ENCODE assay signal across 25 cellular contexts in genomic region chr19:48247212-48247611, GRCh38. TPM values are rescaled to one million over a fixed set of nuclear protein-coding genes. Genes with fewer than 3 reads are reported as not detected.
DNase-seq lines count a peak whose midpoint lies in the region; ATAC-seq and TF ChIP-seq lines count a peak whose summit lies in the region.
"Had no signal": no experiment of that assay in that cellular context is flagged by ENCODE, and none has a peak within 500 bp of the region (broad histone marks: within the 10 kb centered on the region; RNA-seq: fewer than 3 reads in every experiment).

No MANE protein-coding gene starts in this region.

- in situ Hi-C loops in mammary epithelial cell (cut with MboI; ENCODE audit: low sequenced_read_pairs in 2 of 2), result no loop called here

- no peaks in the 10 kb centered on the region for H3K79me2 ChIP-seq in mammary epithelial cell (ENCODE audit: insufficient read depth, low read length)

- intact Hi-C loops in CD8-positive, alpha-beta T cell (cut with DNase I, micrococcal nuclease), result loop anchor here in 1 of 2 experiments (2.0 kb wide), 1 partner anchor 44 kb away; no protein-coding TSS in a partner anchor
- intact Hi-C loops in mammary epithelial cell (cut with micrococcal nuclease), result no loop called here

- H3K27ac Mint-ChIP-seq in activated T-cell treated with anti-CD3 and anti-CD28 coated beads, Interleukin-2, amount 50 U/mL, for 72 hours, result peak overlapping the region; percentile 83
- H3K27ac Mint-ChIP-seq in CD8-positive, alpha-beta T cell, result peak overlapping the region; percentile 50
- H3K27ac Mint-ChIP-seq in activated T-helper 17 cell treated with anti-CD3 and anti-CD28 coated beads, Interleukin-2, amount 50 U/mL, for 72 hours, result peak overlapping the region; percentile 9
- H3K27ac Mint-ChIP-seq: mesothelial cell of epicardium, nephron progenitor cell, WTC11 had no signal

- dilution Hi-C loops in mammary epithelial cell (cut with HindIII; ENCODE audit: low sequenced_read_pairs), result no loop called here

- H3K9me3 Mint-ChIP-seq in activated T-cell treated with anti-CD3 and anti-CD28 coated beads, Interleukin-2, amount 50 U/mL, for 72 hours, result no peaks in the 10 kb centered on the region
- no peaks in the 10 kb centered on the region for H3K9me3 Mint-ChIP-seq in CD8-positive, alpha-beta T cell
- no peaks in the 10 kb centered on the region for H3K9me3 Mint-ChIP-seq in activated T-helper 17 cell treated with anti-CD3 and anti-CD28 coated beads, Interleukin-2, amount 50 U/mL, for 72 hours
- H3K9me3 Mint-ChIP-seq: central memory CD8-positive, alpha-beta T cell; mesothelial cell of epicardium; nephron progenitor cell; WTC11 had no signal

- H3K9me3 ChIP-seq in CD8-positive, alpha-beta T cell (ENCODE audit: low read length), result no peaks in the 10 kb centered on the region
- H3K9me3 ChIP-seq in neutrophil (no peaks in the 10 kb centered on the region), mammary epithelial cell (replicated peaks; ENCODE audit: insufficient read depth, low read length) (no peaks in the 10 kb centered on the region)
- H3K9me3 ChIP-seq: ascending aorta, left lung, Peyer's patch, SJSA1, uterus had no signal

- CTCF ChIA-PET in CD8-positive, alpha-beta T cell (lab: Charles Lee), result interaction anchor here (2.9 kb wide), 1 partner anchor 13 kb away, joined by 16 read pairs; no protein-coding TSS in a partner anchor
- CTCF ChIA-PET in mammary epithelial cell (lab: Charles Lee; ENCODE audit: low non-redundant PET), result no interaction called here

- no peak overlapping the region for H3K4me3 ChIP-seq in CD8-positive, alpha-beta T cell (ENCODE audit: low read depth, low read length)
- H3K4me3 ChIP-seq in neutrophil (ENCODE audit: low read depth in 1 of 2, low read length in 1 of 2), result no peak overlapping the region
- no peak overlapping the region for H3K4me3 ChIP-seq in mammary epithelial cell (replicated peaks in 1 of 3; ENCODE audit: insufficient read depth in 1 of 3, low read depth in 2 of 3, low read length in 3 of 3)
- H3K4me3 ChIP-seq: ascending aorta, Peyer's patch, SJSA1, uterus had no signal

- no peak overlapping the region for H3K9ac ChIP-seq in mammary epithelial cell (ENCODE audit: insufficient read depth, low read length)

- no peak overlapping the region for H2AFZ ChIP-seq in mammary epithelial cell (ENCODE audit: low read depth, low read length)

- DNase-seq in activated T-cell treated with anti-CD3 and anti-CD28 coated beads, Interleukin-2, amount 50 U/mL, for 72 hours, result no peak
- DNase-seq in activated T-cell treated with anti-CD3 and anti-CD28 coated beads, Interleukin-2, amount 50 U/mL, for 48 hours, result no peak
- no peak for DNase-seq in CD8-positive, alpha-beta T cell
- no peak for DNase-seq in mammary epithelial cell
- DNase-seq: activated effector memory CD4-positive, alpha-beta T cell treated with anti-CD3 and anti-CD28 coated beads, Interleukin-2, amount 50 U/mL, for 16 hours; foreskin melanocyte; GF-D8; hippocampal formation; left lung; NCI-H1417; NCI-H2081 treated with DMSO at 0.1 percent for 48 hours; nephron progenitor cell; Peyer's patch; uterus had no signal

- H3K4me1 Mint-ChIP-seq in activated T-cell treated with anti-CD3 and anti-CD28 coated beads, Interleukin-2, amount 50 U/mL, for 72 hours (ENCODE audit: low read depth), result peaks cover 72% of the 10 kb centered on the region
- peaks cover 70% of the 10 kb centered on the region for H3K4me1 Mint-ChIP-seq in CD8-positive, alpha-beta T cell (ENCODE audit: low read depth)
- H3K4me1 Mint-ChIP-seq in activated T-helper 17 cell treated with anti-CD3 and anti-CD28 coated beads, Interleukin-2, amount 50 U/mL, for 72 hours, result peaks cover 39% of the 10 kb centered on the region

- no peak overlapping the region for H3K27ac ChIP-seq in CD8-positive, alpha-beta T cell (ENCODE audit: low read depth, low read length)
- H3K27ac ChIP-seq in neutrophil (peak overlapping the region; percentile 93), mammary epithelial cell (ENCODE audit: insufficient read depth, low read depth, low read length) (no peak overlapping the region)
- H3K27ac ChIP-seq: ascending aorta, C4-2B, Peyer's patch, SJSA1, uterus had no signal

- peaks cover 16% of the 10 kb centered on the region for H3K36me3 ChIP-seq in CD8-positive, alpha-beta T cell (ENCODE audit: insufficient read depth, low read length)
- H3K36me3 ChIP-seq in neutrophil (peaks cover 48% of the 10 kb centered on the region), mammary epithelial cell (ENCODE audit: insufficient read depth, low read length) (no peaks in the 10 kb centered on the region)
- H3K36me3 ChIP-seq: uterus had no signal

- TF ChIP-seq CTCF in CD8-positive, alpha-beta T cell (IDR thresholded peaks at IDR 0.05), result no peak
- no peak for TF ChIP-seq CTCF in neutrophil (IDR thresholded peaks at IDR 0.05)
- TF ChIP-seq CTCF in mammary epithelial cell (conservative IDR thresholded peaks at IDR 0.05 in 1 of 2, IDR thresholded peaks at IDR 0.05 in 1 of 2; ENCODE audit: extremely low read depth in 1 of 2, insufficient read depth in 1 of 2, low read depth in 1 of 2, low read length in 2 of 2), result no peak

- H3K4me2 ChIP-seq in mammary epithelial cell (ENCODE audit: insufficient read depth, low read depth, low read length), result no peak overlapping the region

- peak overlapping the region; percentile 60 to 78 for H3K4me3 Mint-ChIP-seq in activated T-cell treated with anti-CD3 and anti-CD28 coated beads, Interleukin-2, amount 50 U/mL, for 72 hours
- H3K4me3 Mint-ChIP-seq in CD8-positive, alpha-beta T cell, result peak overlapping the region; percentile 18
- peak overlapping the region; percentile 67 for H3K4me3 Mint-ChIP-seq in activated T-helper 17 cell treated with anti-CD3 and anti-CD28 coated beads, Interleukin-2, amount 50 U/mL, for 72 hours
- H3K4me3 Mint-ChIP-seq: central memory CD8-positive, alpha-beta T cell; mesothelial cell of epicardium; nephron progenitor cell; WTC11 had no signal

- no TSS peak for BruUV-seq in mammary epithelial cell (replicated peaks; lab: Mats Ljungman, UMichigan)

- no peaks in the 10 kb centered on the region for H4K20me1 ChIP-seq in mammary epithelial cell (ENCODE audit: insufficient read depth, low read length)

- H3K4me1 ChIP-seq in CD8-positive, alpha-beta T cell (ENCODE audit: insufficient read depth, low read length), result peaks cover 67% of the 10 kb centered on the region
- peaks cover 69 to 77% of the 10 kb centered on the region in 2 experiments for H3K4me1 ChIP-seq in neutrophil (ENCODE audit: control insufficient read depth in 1 of 2, insufficient read depth in 1 of 2, low read depth in 1 of 2, low read length in 1 of 2)
- H3K4me1 ChIP-seq in mammary epithelial cell (ENCODE audit: insufficient read depth, low read length), result no peaks in the 10 kb centered on the region
- H3K4me1 ChIP-seq: ascending aorta, SJSA1, uterus had no signal

- POLR2A ChIA-PET in CD8-positive, alpha-beta T cell (lab: Charles Lee), result interaction anchor here (0.8 kb wide), 1 partner anchor 8 kb away, joined by 5 read pairs; the partner anchor contains the start of gene CARD8

- H3K27me3 Mint-ChIP-seq in activated T-cell treated with anti-CD3 and anti-CD28 coated beads, Interleukin-2, amount 50 U/mL, for 72 hours (ENCODE audit: low read depth), result no peaks in the 10 kb centered on the region
- no peaks in the 10 kb centered on the region for H3K27me3 Mint-ChIP-seq in CD8-positive, alpha-beta T cell (ENCODE audit: low read depth)
- H3K27me3 Mint-ChIP-seq in activated T-helper 17 cell treated with anti-CD3 and anti-CD28 coated beads, Interleukin-2, amount 50 U/mL, for 72 hours, result no peaks in the 10 kb centered on the region
- H3K27me3 Mint-ChIP-seq: central memory CD8-positive, alpha-beta T cell had no signal

- peaks cover 15 to 30% of the 10 kb centered on the region in 2 donors for H3K36me3 Mint-ChIP-seq in activated T-cell treated with anti-CD3 and anti-CD28 coated beads, Interleukin-2, amount 50 U/mL, for 72 hours (ENCODE audit: insufficient read depth in 2 of 2)
- H3K36me3 Mint-ChIP-seq in CD8-positive, alpha-beta T cell, result peaks cover 45% of the 10 kb centered on the region
- H3K36me3 Mint-ChIP-seq in activated T-helper 17 cell treated with anti-CD3 and anti-CD28 coated beads, Interleukin-2, amount 50 U/mL, for 72 hours (ENCODE audit: low read depth), result peaks cover 68% of the 10 kb centered on the region

- 100% methylated on average over 3 of the region's 3 CpGs for WGBS in mammary epithelial cell (ENCODE audit: low coverage, missing lambda C conversion rate)

- no peak for ATAC-seq in activated T-cell treated with anti-CD3 and anti-CD28 coated beads, Interleukin-2, amount 50 U/mL, for 72 hours (replicated peaks in 1 of 2)
- ATAC-seq in CD8-positive, alpha-beta T cell, result no peak
- ATAC-seq in activated T-helper 17 cell treated with anti-CD3 and anti-CD28 coated beads, Interleukin-2, amount 50 U/mL, for 72 hours (replicated peaks), result no peak
- ATAC-seq in GM18868 (IDR thresholded peaks at IDR 0.05; ENCODE audit: unreplicated experiment) (no peak), HG02763 (IDR thresholded peaks at IDR 0.05; ENCODE audit: unreplicated experiment) (no peak)
- ATAC-seq: esophagus mucosa, left lung, WTC11 had no signal

- no peaks in the 10 kb centered on the region for H3K27me3 ChIP-seq in CD8-positive, alpha-beta T cell (ENCODE audit: insufficient read depth, low read length)
- H3K27me3 ChIP-seq in neutrophil (no peaks in the 10 kb centered on the region), mammary epithelial cell (ENCODE audit: insufficient read depth, low read length) (no peaks in the 10 kb centered on the region)
- H3K27me3 ChIP-seq: ascending aorta, left lung, Peyer's patch, SJSA1, uterus had no signal

RNA-seq across cellular contexts. Expression of gene CARD8, which starts 8.5 kb away (rescaled TPM):
- 100 to 1,000 TPM; 166 to 201 TPM for total RNA-seq in activated T-cell treated with anti-CD3 and anti-CD28 coated beads, Interleukin-2, amount 50 U/mL, for 72 hours
- 10 to 100 TPM; 58.8 to 69.1 TPM for total RNA-seq in CD8-positive, alpha-beta T cell
- total RNA-seq in activated T-helper 17 cell treated with anti-CD3 and anti-CD28 coated beads, Interleukin-2, amount 50 U/mL, for 72 hours, result 100 to 1,000 TPM; 161 to 244 TPM
- 10 to 100 TPM; 10.5 to 14.2 TPM for total RNA-seq in mammary epithelial cell
- polyA plus RNA-seq in mammary epithelial cell, result 8.5 TPM
- 26.7 TPM for polyA minus RNA-seq in mammary epithelial cell

RNA-seq across cellular contexts. Expression of gene ZNF114, which starts 22.7 kb away (rescaled TPM):
- total RNA-seq in activated T-cell treated with anti-CD3 and anti-CD28 coated beads, Interleukin-2, amount 50 U/mL, for 72 hours, result under 1 TPM in 1 of 2 donors, not detected in 1; 0.14 TPM
- total RNA-seq in CD8-positive, alpha-beta T cell, result not detected
- total RNA-seq in activated T-helper 17 cell treated with anti-CD3 and anti-CD28 coated beads, Interleukin-2, amount 50 U/mL, for 72 hours, result 1 to 10 TPM in 1 of 2 donors, not detected in 1; 1.4 TPM
- total RNA-seq in mammary epithelial cell, result 10 to 100 TPM in 1 of 2 donors, 1 to 10 TPM in 1; 2.5 to 35.8 TPM
- 6.7 TPM for polyA plus RNA-seq in mammary epithelial cell
- polyA minus RNA-seq in mammary epithelial cell, result 23.4 TPM
- total RNA-seq: ascending aorta, esophagus mucosa, Peyer's patch had no signal

Comparison
In these comparisons a context has a peak if more than half of its experiments do, and no peak if none do; other contexts are left out.
1. H3K27ac Mint-ChIP-seq: peak in every context shown above with its lines; median percentile 83 in activated T-cell treated with anti-CD3 and anti-CD28 coated beads, Interleukin-2, amount 50 U/mL, for 72 hours; 50 in CD8-positive, alpha-beta T cell; 9 in activated T-helper 17 cell treated with anti-CD3 and anti-CD28 coated beads, Interleukin-2, amount 50 U/mL, for 72 hours.
2. H3K4me3 Mint-ChIP-seq: peak in every context shown above with its lines; median percentile 69 in activated T-cell treated with anti-CD3 and anti-CD28 coated beads, Interleukin-2, amount 50 U/mL, for 72 hours; 67 in activated T-helper 17 cell treated with anti-CD3 and anti-CD28 coated beads, Interleukin-2, amount 50 U/mL, for 72 hours; 18 in CD8-positive, alpha-beta T cell.